19 cellular contexts compared by ENCODE assay signal in the genomic region with DNA sequence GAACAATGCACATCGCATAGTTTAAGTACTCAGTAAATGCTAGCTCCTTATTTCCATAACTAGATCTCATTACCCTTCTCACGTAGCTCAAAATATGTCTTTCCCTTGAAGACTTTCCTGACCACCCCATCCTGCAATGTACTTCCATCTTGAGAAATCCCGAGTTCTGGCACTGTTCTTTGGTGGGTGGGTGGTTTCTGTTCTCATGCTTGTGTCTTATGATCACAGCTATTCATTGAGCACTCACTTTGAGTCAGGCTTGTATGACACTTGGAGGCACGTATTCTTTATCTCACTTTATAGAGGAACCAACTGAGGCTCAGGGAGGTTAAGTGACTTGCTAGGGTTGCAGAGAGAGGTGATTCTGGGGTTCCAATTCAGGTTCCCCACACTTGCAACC. TPM values are rescaled to one million over a fixed set of nuclear protein-coding genes. Genes with fewer than 3 reads are reported as not detected.
DNase-seq lines count a peak whose midpoint lies in the region; ATAC-seq and TF ChIP-seq lines count a peak whose summit lies in the region.
"Had no signal": no experiment of that assay in that cellular context is flagged by ENCODE, and none has a peak within 500 bp of the region (broad histone marks: within the 10 kb centered on the region; RNA-seq: fewer than 3 reads in every experiment).

No MANE protein-coding gene starts in this region.

- BruUV-seq in Calu3 (replicated peaks; lab: Mats Ljungman, UMichigan) = no TSS peak

- H3K4me3 Mint-ChIP-seq in Calu3 (ENCODE audit: low read depth, unreplicated experiment) = no peak overlapping the region
- H3K4me3 Mint-ChIP-seq in neural crest cell = no peak overlapping the region
- H3K4me3 Mint-ChIP-seq in CD8-positive, alpha-beta memory T cell = no peak overlapping the region
- H3K4me3 Mint-ChIP-seq in mesothelial cell of epicardium = no peak overlapping the region
- H3K4me3 Mint-ChIP-seq: CD4-positive, CD25-positive, alpha-beta regulatory T cell had no signal

- CTCF ChIA-PET in Calu3 (lab: Charles Lee) = interaction anchor here (0.7 to 3.4 kb wide), 5 partner anchors 11 to 52 kb away, joined by 3 to 20 read pairs (median 4); no protein-coding TSS in a partner anchor
- CTCF ChIA-PET in CD8-positive, alpha-beta memory T cell (lab: Charles Lee) = interaction anchor here (1.5 to 2.0 kb wide), 2 partner anchors 10 to 11 kb away, joined by 3 to 4 read pairs; no protein-coding TSS in a partner anchor

- H3K36me3 Mint-ChIP-seq in Calu3 (ENCODE audit: insufficient read depth, unreplicated experiment) = peaks cover 16% of the 10 kb centered on the region
- no peaks in the 10 kb centered on the region for H3K36me3 Mint-ChIP-seq in neural crest cell (ENCODE audit: low read depth)
- no peaks in the 10 kb centered on the region for H3K36me3 Mint-ChIP-seq in CD8-positive, alpha-beta memory T cell
- H3K36me3 Mint-ChIP-seq in mesothelial cell of epicardium = no peaks in the 10 kb centered on the region

- no peaks in the 10 kb centered on the region for H3K9me3 ChIP-seq in CD8-positive, alpha-beta memory T cell (ENCODE audit: low read length)

- H3K36me3 ChIP-seq in CD8-positive, alpha-beta memory T cell (ENCODE audit: insufficient read depth, low read length) = no peaks in the 10 kb centered on the region

- no peaks in the 10 kb centered on the region for H3K27me3 ChIP-seq in CD8-positive, alpha-beta memory T cell (ENCODE audit: insufficient read depth, low read length, poor library complexity, severe bottlenecking)

- intact Hi-C loops in Calu3 (cut with micrococcal nuclease; ENCODE audit: unreplicated experiment) = no loop called here

- H3K4me1 ChIP-seq in CD8-positive, alpha-beta memory T cell (ENCODE audit: insufficient read depth, low read length) = no peaks in the 10 kb centered on the region

- DNase-seq in Calu3 = no peak
- peak; percentile 40 for DNase-seq in NCI-H69 (lab: John Stamatoyannopoulos, UW)
- DNase-seq in caudate nucleus (lab: John Stamatoyannopoulos, UW) = peak in 3 of 61 donors; percentile 10 to 33 (median 25)
- no peak for DNase-seq in neural crest cell (ENCODE audit: low read depth, low spot score)
- DNase-seq in CD8-positive, alpha-beta memory T cell = no peak
- no peak for DNase-seq in mesothelial cell of epicardium (ENCODE audit: low spot score in 2 of 2, unreplicated experiment in 2 of 2)
- DNase-seq: CD4-positive, CD25-positive, alpha-beta regulatory T cell; DMS 273 treated with DMSO at 0.1 percent for 48 hours; KBM-7; NCI-H1092; NCI-H2029; NCI-H446; NCI-H526; OCI-M1; RPMI8226; SHP77 had no signal

- H3K27ac Mint-ChIP-seq in Calu3 (ENCODE audit: unreplicated experiment) (peak overlapping the region; percentile 100), neural crest cell (ENCODE audit: unreplicated experiment) (peak overlapping the region; percentile 72), mesothelial cell of epicardium (no peak overlapping the region)
- H3K27ac Mint-ChIP-seq in CD8-positive, alpha-beta memory T cell = no peak overlapping the region
- H3K27ac Mint-ChIP-seq: CD4-positive, CD25-positive, alpha-beta regulatory T cell had no signal

- no peak for TF ChIP-seq CTCF in Calu3 (IDR thresholded peaks at IDR 0.05; ENCODE audit: unreplicated experiment)
- no peak for TF ChIP-seq CTCF in neural crest cell (conservative IDR thresholded peaks at IDR 0.05)
- TF ChIP-seq CTCF in mesothelial cell of epicardium (IDR thresholded peaks at IDR 0.05; ENCODE audit: unreplicated experiment) = no peak

- POLR2A ChIA-PET in CD8-positive, alpha-beta memory T cell (lab: Charles Lee) = no interaction called here

- peak overlapping the region; percentile 81 for H3K27ac ChIP-seq in caudate nucleus (ENCODE audit: low read depth, low read length)
- H3K27ac ChIP-seq in CD8-positive, alpha-beta memory T cell (ENCODE audit: low read depth, low read length) = no peak overlapping the region
- H3K27ac ChIP-seq: SK-N-MC had no signal

- peaks cover 64% of the 10 kb centered on the region for H3K4me1 Mint-ChIP-seq in Calu3 (ENCODE audit: low read depth, unreplicated experiment)
- H3K4me1 Mint-ChIP-seq in neural crest cell = peaks cover 21% of the 10 kb centered on the region
- no peaks in the 10 kb centered on the region for H3K4me1 Mint-ChIP-seq in CD8-positive, alpha-beta memory T cell
- H3K4me1 Mint-ChIP-seq in mesothelial cell of epicardium = no peaks in the 10 kb centered on the region

- no peaks in the 10 kb centered on the region for H3K27me3 Mint-ChIP-seq in Calu3 (ENCODE audit: unreplicated experiment)
- H3K27me3 Mint-ChIP-seq in neural crest cell (ENCODE audit: low read depth) = no peaks in the 10 kb centered on the region
- peaks cover 1 to 9% of the 10 kb centered on the region in 2 donors for H3K27me3 Mint-ChIP-seq in CD8-positive, alpha-beta memory T cell
- H3K27me3 Mint-ChIP-seq in mesothelial cell of epicardium (ENCODE audit: low read depth) = no peaks in the 10 kb centered on the region

- H3K4me3 ChIP-seq in CD8-positive, alpha-beta memory T cell (ENCODE audit: low read length) = no peak overlapping the region
- H3K4me3 ChIP-seq: SK-N-MC had no signal

- H3K9me3 Mint-ChIP-seq in Calu3 (ENCODE audit: low read depth, unreplicated experiment) (no peaks in the 10 kb centered on the region), neural crest cell (no peaks in the 10 kb centered on the region), mesothelial cell of epicardium (no peaks in the 10 kb centered on the region)
- H3K9me3 Mint-ChIP-seq in CD8-positive, alpha-beta memory T cell = no peaks in the 10 kb centered on the region
- H3K9me3 Mint-ChIP-seq: CD4-positive, CD25-positive, alpha-beta regulatory T cell had no signal

- ATAC-seq in HG03354 (IDR thresholded peaks at IDR 0.05; ENCODE audit: poor library complexity, severe bottlenecking, unreplicated experiment) = no peak

RNA-seq across cellular contexts. Expression of gene CLIP4, which starts 9.0 kb away (rescaled TPM):
- total RNA-seq in Calu3 (2022) = 136 and 184 TPM in 2 replicates
- total RNA-seq in neural crest cell = 13.2 and 14.5 TPM in 2 replicates
- total RNA-seq in CD8-positive, alpha-beta memory T cell = 10 to 100 TPM; 20.5 to 22.3 TPM
- 35.8 TPM for polyA plus RNA-seq in CD8-positive, alpha-beta memory T cell
- total RNA-seq in mesothelial cell of epicardium = 28.7 to 31.7 TPM (median 28.8 TPM) in 3 replicates

RNA-seq across cellular contexts. Expression of gene PCARE, which starts 31.9 kb away (rescaled TPM):
- not detected in 2 replicates for total RNA-seq in Calu3 (2022)
- not detected in 2 replicates for total RNA-seq in neural crest cell
- not detected for total RNA-seq in CD8-positive, alpha-beta memory T cell
- not detected for polyA plus RNA-seq in CD8-positive, alpha-beta memory T cell
- total RNA-seq in mesothelial cell of epicardium = 0.07 to 0.22 TPM (median 0.09 TPM) in 3 replicates
- total RNA-seq: CD4-positive, CD25-positive, alpha-beta regulatory T cell had no signal
- polyA plus RNA-seq: BJ; CD4-positive, CD25-positive, alpha-beta regulatory T cell had no signal

Comparison
In these comparisons a context has a peak if more than half of its experiments do, and no peak if none do; other contexts are left out.
1. H3K27ac Mint-ChIP-seq: peak in Calu3 (single experiment) and neural crest cell (single experiment); none in CD8-positive, alpha-beta memory T cell (0 of 8) and mesothelial cell of epicardium (single experiment).